Comparison of ENCODE assay signal across 9 cellular contexts in genomic region chr6:131914967-131915751, GRCh38. TPM values are rescaled to one million over a fixed set of nuclear protein-coding genes. Genes with fewer than 3 reads are reported as not detected.
DNase-seq lines count a peak whose midpoint lies in the region; ATAC-seq, FAIRE-seq and TF ChIP-seq lines count a peak whose summit lies in the region.
"Had no signal": no experiment of that assay in that cellular context is flagged by ENCODE, and none has a peak within 500 bp of the region (broad histone marks: within the 10 kb centered on the region; RNA-seq: fewer than 3 reads in every experiment).

No MANE protein-coding gene starts in this region.

- FAIRE-seq in G401.6 (lab: Jason Lieb, UNC), result peak; percentile 86

- no peak for TF ChIP-seq POLR2A in sigmoid colon (IDR thresholded peaks at IDR 0.05)

- in situ Hi-C loops in KBM-7 (cut with MboI; ENCODE audit: low pct_unique_long_range_greater_than_20kb, low sequenced_read_pairs) (loop anchor here (25.0 kb wide), 1 partner anchor 228 kb away; no protein-coding TSS in a partner anchor), SK-MEL-5 (cut with HindIII; ENCODE audit: low pct_unique_long_range_greater_than_20kb, low sequenced_read_pairs) (no loop called here)

- H3K4me1 ChIP-seq in sigmoid colon, result no peaks in the 10 kb centered on the region

- ATAC-seq in GM21576 (IDR thresholded peaks at IDR 0.05; ENCODE audit: unreplicated experiment) (peak; percentile 85), left ventricle myocardium superior (peak; percentile 73)

- intact Hi-C loops in left ventricle myocardium superior (cut with micrococcal nuclease) (loop anchor here (5.0 kb wide), 1 partner anchor 223 kb away; no protein-coding TSS in a partner anchor), sigmoid colon (cut with DNase I) (loop anchor here (10.0 kb wide), 2 partner anchors 220 to 570 kb away; no protein-coding TSS in a partner anchor)

- peak; percentile 50 to 79 (median 68) for TF ChIP-seq CTCF in sigmoid colon (IDR thresholded peaks at IDR 0.05)

- no peaks in the 10 kb centered on the region for H3K9me3 ChIP-seq in sigmoid colon

- no peaks in the 10 kb centered on the region for H3K36me3 ChIP-seq in sigmoid colon

- H3K4me3 ChIP-seq in sigmoid colon, result no peak overlapping the region

- H3K27me3 ChIP-seq in sigmoid colon, result peaks cover 0 to 8% (median 0%) of the 10 kb centered on the region in 3 donors

- 17 to 31% methylated on average over 10 of the region's 10 CpGs for WGBS in sigmoid colon, 2 donors

- TF ChIP-seq EP300 in sigmoid colon (IDR thresholded peaks at IDR 0.05), result no peak

- no peak overlapping the region for H3K27ac ChIP-seq in sigmoid colon
- H3K27ac ChIP-seq: epithelial cell of prostate had no signal

- peak; percentile 68 for DNase-seq in KBM-7
- DNase-seq in SK-MEL-5 (ENCODE audit: low read depth, low spot score), result peak; percentile 83
- DNase-seq in amygdala (lab: John Stamatoyannopoulos, UW), result peak in 36 of 56 donors; percentile 3 to 80 (median 20)
- DNase-seq in left ventricle myocardium superior, result no peak
- DNase-seq in sigmoid colon, result peak; percentile 81
- no peak for DNase-seq in cerebellar nuclear complex (lab: John Stamatoyannopoulos, UW)

RNA-seq across cellular contexts. Expression of gene CCN2, which starts 36.0 kb away (rescaled TPM):
- 1.8 and 3.1 TPM in 2 replicates for total RNA-seq in SK-MEL-5 (2014; rRNA removed; shearing (Covaris generic))
- polyA plus RNA-seq in SK-MEL-5 (2015; cell fraction: cytosol; rRNA removed), result 17.6 and 20.3 TPM in 2 replicates
- polyA plus RNA-seq in SK-MEL-5 (2015; cell fraction: nucleus; rRNA removed), result 11.6 and 12.4 TPM in 2 replicates
- total RNA-seq in left ventricle myocardium superior (14.3 TPM), sigmoid colon (100 to 1,000 TPM in 2 of 4 donors, 10 to 100 TPM in 2; 43.5 to 179 (median 93.2) TPM)
- 10 to 100 TPM in 2 of 3 donors, 1 to 10 TPM in 1; 7.4 to 39.2 (median 13.2) TPM for polyA plus RNA-seq in sigmoid colon

Comparison
In these comparisons a context has a peak if more than half of its experiments do, and no peak if none do; other contexts are left out.
1. DNase-seq: peak in KBM-7 (single experiment), SK-MEL-5 (single experiment), amygdala (36 of 56) and sigmoid colon (single experiment); none in left ventricle myocardium superior (single experiment) and cerebellar nuclear complex (0 of 2).